ENCODE assay signal across 32 cellular contexts in genomic region chr1:17822741-17823426, GRCh38.
"Had no signal": no experiment of that assay in that cellular context is flagged by ENCODE, and none has a peak within 500 bp of the region (broad histone marks: within the 10 kb centered on the region; RNA-seq: fewer than 3 reads in every experiment).

No MANE protein-coding gene starts in this region.

- H3K27ac ChIP-seq: ascending aorta, cardiac muscle cell, Peyer's patch, VCaP had no signal

- H3K9me3 ChIP-seq: ascending aorta, MG63, Peyer's patch had no signal

- H3K9me3 Mint-ChIP-seq: activated B cell treated with CpG ODN at 0.5 μM for 24 hours; activated CD4-positive, alpha-beta memory T cell treated with anti-CD3 and anti-CD28 coated beads for 36 hours; activated naive CD4-positive, alpha-beta T cell treated with anti-CD3 and anti-CD28 coated beads, Interleukin-2, amount 50 U/mL, for 24 hours; activated naive CD8-positive, alpha-beta T cell treated with anti-CD3 and anti-CD28 coated beads, Interleukin-2, amount 10 ng/mL, durations not matched to agents 7 days and 5 days; central memory CD8-positive, alpha-beta T cell had no signal

- H3K4me3 ChIP-seq: ascending aorta, cardiac muscle cell, MG63, Peyer's patch had no signal

- H3K4me1 Mint-ChIP-seq: activated B cell treated with CpG ODN at 0.5 μM for 24 hours; activated naive CD4-positive, alpha-beta T cell treated with anti-CD3 and anti-CD28 coated beads, Interleukin-2, amount 50 U/mL, for 24 hours; activated naive CD8-positive, alpha-beta T cell treated with anti-CD3 and anti-CD28 coated beads, Interleukin-2, amount 10 ng/mL, durations not matched to agents 7 days and 5 days; activated T-helper 17 cell treated with anti-CD3 and anti-CD28 coated beads, Interleukin-2, amount 50 U/mL, for 72 hours; central memory CD8-positive, alpha-beta T cell had no signal

- DNase-seq: activated B cell treated with CpG ODN at 0.5 μM for 24 hours; activated CD4-positive, alpha-beta memory T cell treated with anti-CD3 and anti-CD28 coated beads for 36 hours; activated CD4-positive, alpha-beta T cell treated with anti-CD3 and anti-CD28 coated beads for 4 hours; activated CD4-positive, alpha-beta T cell treated with anti-CD3 and anti-CD28 coated beads, Interleukin-2, amount 50 U/mL, for 1 hour; activated CD4-positive, CD25-positive, alpha-beta regulatory T cell treated with anti-CD3 and anti-CD28 coated beads, Interleukin-2, amount 50 U/mL, for 72 hours; activated naive CD4-positive, alpha-beta T cell treated with Interleukin-2 at 50 U/mL for 16 hours; activated naive CD8-positive, alpha-beta T cell treated with anti-CD3 and anti-CD28 coated beads, Interleukin-2, amount 10 ng/mL, durations not matched to agents 7 days and 5 days; activated T-cell treated with anti-CD3 and anti-CD28 coated beads, Interleukin-2, amount 50 U/mL, for 1 hour; activated T-cell treated with anti-CD3 and anti-CD28 coated beads, Interleukin-2, amount 50 U/mL, for 72 hours; amygdala; Kasumi-1; KG1; MG63; NCI-H1048; NCI-H1105 treated with DMSO at 0.1 percent for 48 hours; NCI-H1436; NCI-H1694 treated with DMSO at 0.1 percent for 48 hours; NCI-H2029; NCI-H345; NCI-H524 treated with DMSO at 0.1 percent for 48 hours; RPMI8226; SW 1271; T-helper 1 cell; T-helper 2 cell; T-helper 9 cell had no signal

- H3K27ac Mint-ChIP-seq: activated B cell treated with CpG ODN at 0.5 μM for 24 hours; activated CD4-positive, alpha-beta memory T cell treated with anti-CD3 and anti-CD28 coated beads for 36 hours; activated naive CD4-positive, alpha-beta T cell treated with anti-CD3 and anti-CD28 coated beads, Interleukin-2, amount 50 U/mL, for 24 hours; activated naive CD8-positive, alpha-beta T cell treated with anti-CD3 and anti-CD28 coated beads, Interleukin-2, amount 10 ng/mL, durations not matched to agents 7 days and 5 days; activated T-cell treated with anti-CD3 and anti-CD28 coated beads, Interleukin-2, amount 50 U/mL, for 72 hours; activated T-helper 17 cell treated with anti-CD3 and anti-CD28 coated beads, Interleukin-2, amount 50 U/mL, for 72 hours had no signal

- H3K4me3 Mint-ChIP-seq: activated B cell treated with CpG ODN at 0.5 μM for 24 hours; activated CD4-positive, alpha-beta memory T cell treated with anti-CD3 and anti-CD28 coated beads for 36 hours; activated naive CD4-positive, alpha-beta T cell treated with anti-CD3 and anti-CD28 coated beads, Interleukin-2, amount 50 U/mL, for 24 hours; activated naive CD8-positive, alpha-beta T cell treated with anti-CD3 and anti-CD28 coated beads, Interleukin-2, amount 10 ng/mL, durations not matched to agents 7 days and 5 days; activated T-cell treated with anti-CD3 and anti-CD28 coated beads, Interleukin-2, amount 50 U/mL, for 72 hours; activated T-helper 17 cell treated with anti-CD3 and anti-CD28 coated beads, Interleukin-2, amount 50 U/mL, for 72 hours; central memory CD8-positive, alpha-beta T cell had no signal

- ATAC-seq: activated T-cell treated with anti-CD3 and anti-CD28 coated beads, Interleukin-2, amount 50 U/mL, for 72 hours; activated T-helper 17 cell treated with anti-CD3 and anti-CD28 coated beads, Interleukin-2, amount 50 U/mL, for 72 hours had no signal

- H3K27me3 ChIP-seq: ascending aorta, cardiac muscle cell, MG63, Peyer's patch had no signal

- H3K36me3 Mint-ChIP-seq: activated CD4-positive, alpha-beta memory T cell treated with anti-CD3 and anti-CD28 coated beads for 36 hours; activated naive CD4-positive, alpha-beta T cell treated with anti-CD3 and anti-CD28 coated beads, Interleukin-2, amount 50 U/mL, for 24 hours; activated naive CD8-positive, alpha-beta T cell treated with anti-CD3 and anti-CD28 coated beads, Interleukin-2, amount 10 ng/mL, durations not matched to agents 7 days and 5 days had no signal

- H3K36me3 ChIP-seq: ascending aorta, cardiac muscle cell, MG63, Peyer's patch had no signal

- H3K4me1 ChIP-seq: ascending aorta, Peyer's patch had no signal
